In genomic region chr1:15882665-15883064, GRCh38 we compare ENCODE assay signal across 1 cellular context.
TF ChIP-seq lines count a peak whose summit lies in the region.

No MANE protein-coding gene starts in this region.

TF ChIP-seq in K562, 482 proteins besides CTCF, POLR2A, EP300 and RAD21 (continued from another document):
- no peak for TF ChIP-seq PREB (CRISPR knock-in tag; IDR thresholded peaks at IDR 0.05)
- TF ChIP-seq NFXL1 (CRISPR knock-in tag; IDR thresholded peaks at IDR 0.05), result no peak
- no peak for TF ChIP-seq KLF1 (tag; IDR thresholded peaks at IDR 0.05)
- TF ChIP-seq WHSC1 (IDR thresholded peaks at IDR 0.05; ENCODE audit: low read length), result no peak
- TF ChIP-seq SMAD2 (IDR thresholded peaks at IDR 0.05; ENCODE audit: low read depth, low read length), result no peak
- TF ChIP-seq SAFB (IDR thresholded peaks at IDR 0.05; ENCODE audit: borderline replicate concordance, low read depth, low read length), result no peak
- TF ChIP-seq ARID3B (CRISPR knock-in tag; IDR thresholded peaks at IDR 0.05; ENCODE audit: borderline replicate concordance), result no peak
- no peak for TF ChIP-seq REST (CRISPR knock-in tag; IDR thresholded peaks at IDR 0.05; ENCODE audit: low read depth)
- no peak for TF ChIP-seq U2AF2 (optimal IDR thresholded peaks at IDR 0.05; ENCODE audit: low read depth, low read length)
- no peak for TF ChIP-seq MAFK (IDR thresholded peaks at IDR 0.05; ENCODE audit: low read length)
- TF ChIP-seq TRIM28 (IDR thresholded peaks at IDR 0.05), result no peak
- no peak for TF ChIP-seq RCOR1 (IDR thresholded peaks at IDR 0.05; ENCODE audit: borderline replicate concordance in 1 of 2, low read depth in 2 of 2, low read length in 2 of 2)
- no peak for TF ChIP-seq ZNF408 (CRISPR knock-in tag; IDR thresholded peaks at IDR 0.05; ENCODE audit: low read depth)
- TF ChIP-seq ELF4 (CRISPR knock-in tag; IDR thresholded peaks at IDR 0.05), result no peak
- no peak for TF ChIP-seq MTF1 (CRISPR knock-in tag; IDR thresholded peaks at IDR 0.05; ENCODE audit: borderline replicate concordance)
